23 cellular contexts compared by ENCODE assay signal in the genomic region with DNA sequence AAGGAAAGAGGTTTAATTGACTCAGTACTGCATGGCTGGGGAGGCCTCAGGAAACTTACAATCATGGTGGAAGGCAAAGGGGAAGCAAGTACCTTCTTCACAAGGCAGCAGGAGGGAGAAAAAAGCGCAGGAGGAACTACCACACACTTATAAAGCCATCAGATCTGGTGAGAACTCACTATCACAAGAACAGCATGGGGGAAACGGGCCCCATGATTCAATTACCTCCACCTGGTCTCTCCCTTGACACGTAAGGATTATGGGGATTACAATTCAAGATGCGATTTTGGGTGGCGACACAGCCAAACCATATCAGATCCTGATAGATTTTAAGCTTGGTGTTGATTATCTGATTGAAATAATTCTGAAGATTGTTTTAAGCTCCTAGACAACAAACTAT.
"Had no signal": no experiment of that assay in that cellular context is flagged by ENCODE, and none has a peak within 500 bp of the region (broad histone marks: within the 10 kb centered on the region; RNA-seq: fewer than 3 reads in every experiment).

No MANE protein-coding gene starts in this region.

- H3K4me3 ChIP-seq: lower lobe of right lung, pancreas, psoas muscle, suprapubic skin, tibial nerve had no signal

- H3K4me1 Mint-ChIP-seq: activated CD4-positive, alpha-beta T cell treated with anti-CD3 and anti-CD28 coated beads, Interleukin-2, amount 10 ng/mL, durations not matched to agents 7 days and 5 days; activated T-helper 17 cell treated with anti-CD3 and anti-CD28 coated beads, Interleukin-2, amount 50 U/mL, for 72 hours; stimulated activated effector memory CD8-positive, alpha-beta T cell treated with anti-CD3 and anti-CD28 coated beads, Interleukin-12 subunit alpha, Interleukin-12 subunit beta, amount 100 ng/mL, for 72 hours; stimulated activated naive CD8-positive, alpha-beta T cell treated with anti-CD3 and anti-CD28 coated beads, Interleukin-15, amount 100 ng/mL, for 72 hours had no signal

- H3K27me3 Mint-ChIP-seq: activated CD4-positive, alpha-beta T cell treated with anti-CD3 and anti-CD28 coated beads, Interleukin-2, amount 10 ng/mL, durations not matched to agents 7 days and 5 days; activated T-helper 17 cell treated with anti-CD3 and anti-CD28 coated beads, Interleukin-2, amount 50 U/mL, for 72 hours; stimulated activated naive CD8-positive, alpha-beta T cell treated with anti-CD3 and anti-CD28 coated beads, Interleukin-15, amount 100 ng/mL, for 72 hours had no signal

- H3K27ac Mint-ChIP-seq: activated CD4-positive, alpha-beta T cell treated with anti-CD3 and anti-CD28 coated beads, Interleukin-2, amount 10 ng/mL, durations not matched to agents 7 days and 5 days; activated CD8-positive, alpha-beta T cell treated with anti-CD3 and anti-CD28 coated beads, Interleukin-2, amount 10 ng/mL, durations not matched to agents 7 days and 5 days; activated naive CD4-positive, alpha-beta T cell treated with anti-CD3 and anti-CD28 coated beads, Interleukin-2, amount 50 U/mL, for 72 hours; activated T-helper 17 cell treated with anti-CD3 and anti-CD28 coated beads, Interleukin-2, amount 50 U/mL, for 72 hours; naive thymus-derived CD4-positive, alpha-beta T cell; stimulated activated effector memory CD8-positive, alpha-beta T cell treated with anti-CD3 and anti-CD28 coated beads, Interleukin-12 subunit alpha, Interleukin-12 subunit beta, amount 100 ng/mL, for 72 hours; stimulated activated naive CD8-positive, alpha-beta T cell treated with anti-CD3 and anti-CD28 coated beads, Interleukin-15, amount 100 ng/mL, for 72 hours had no signal

- H3K9me3 Mint-ChIP-seq: activated CD4-positive, alpha-beta T cell treated with anti-CD3 and anti-CD28 coated beads, Interleukin-2, amount 10 ng/mL, durations not matched to agents 7 days and 5 days; activated naive CD4-positive, alpha-beta T cell treated with anti-CD3 and anti-CD28 coated beads, Interleukin-2, amount 50 U/mL, for 72 hours; activated T-helper 17 cell treated with anti-CD3 and anti-CD28 coated beads, Interleukin-2, amount 50 U/mL, for 72 hours; naive thymus-derived CD4-positive, alpha-beta T cell; stimulated activated effector memory CD8-positive, alpha-beta T cell treated with anti-CD3 and anti-CD28 coated beads, Interleukin-12 subunit alpha, Interleukin-12 subunit beta, amount 100 ng/mL, for 72 hours; stimulated activated naive CD8-positive, alpha-beta T cell treated with anti-CD3 and anti-CD28 coated beads, Interleukin-15, amount 100 ng/mL, for 72 hours had no signal

- H3K27ac ChIP-seq: lower lobe of right lung, neutrophil, pancreas, psoas muscle, suprapubic skin, tibial nerve, VCaP had no signal

- FAIRE-seq: keratinocyte, pancreas had no signal

- DNase-seq: activated CD4-positive, alpha-beta T cell treated with anti-CD3 and anti-CD28 coated beads, Interleukin-2, amount 10 ng/mL, durations not matched to agents 7 days and 5 days; activated CD4-positive, CD25-positive, alpha-beta regulatory T cell treated with anti-CD3 and anti-CD28 coated beads, Interleukin-2, amount 50 U/mL, for 72 hours; activated CD8-positive, alpha-beta T cell treated with anti-CD3 and anti-CD28 coated beads, Interleukin-2, amount 10 ng/mL, durations not matched to agents 7 days and 5 days; aorta; cortex of kidney; erythroblast; foreskin fibroblast; lower lobe of right lung; naive thymus-derived CD4-positive, alpha-beta T cell; pancreas; psoas muscle; right cardiac atrium; stimulated activated CD4-positive, alpha-beta T cell treated with anti-CD3 and anti-CD28 coated beads, Interleukin-2, amount 100 ng/mL, for 24 hours; stimulated activated naive CD8-positive, alpha-beta T cell treated with anti-CD3 and anti-CD28 coated beads, Interleukin-15, amount 100 ng/mL, for 72 hours; T-helper 2 cell had no signal

- H3K4me3 Mint-ChIP-seq: activated CD4-positive, alpha-beta T cell treated with anti-CD3 and anti-CD28 coated beads, Interleukin-2, amount 10 ng/mL, durations not matched to agents 7 days and 5 days; activated CD8-positive, alpha-beta T cell treated with anti-CD3 and anti-CD28 coated beads, Interleukin-2, amount 10 ng/mL, durations not matched to agents 7 days and 5 days; activated T-helper 17 cell treated with anti-CD3 and anti-CD28 coated beads, Interleukin-2, amount 50 U/mL, for 72 hours; naive thymus-derived CD4-positive, alpha-beta T cell; stimulated activated effector memory CD8-positive, alpha-beta T cell treated with anti-CD3 and anti-CD28 coated beads, Interleukin-12 subunit alpha, Interleukin-12 subunit beta, amount 100 ng/mL, for 72 hours; stimulated activated naive CD8-positive, alpha-beta T cell treated with anti-CD3 and anti-CD28 coated beads, Interleukin-15, amount 100 ng/mL, for 72 hours had no signal

- H3K9me3 ChIP-seq: lower lobe of right lung, neutrophil, pancreas, psoas muscle, suprapubic skin, tibial nerve had no signal

- H3K36me3 Mint-ChIP-seq: activated naive CD4-positive, alpha-beta T cell treated with anti-CD3 and anti-CD28 coated beads, Interleukin-2, amount 50 U/mL, for 72 hours; naive thymus-derived CD4-positive, alpha-beta T cell; stimulated activated effector memory CD8-positive, alpha-beta T cell treated with anti-CD3 and anti-CD28 coated beads, Interleukin-12 subunit alpha, Interleukin-12 subunit beta, amount 100 ng/mL, for 72 hours had no signal

- ATAC-seq: activated CD8-positive, alpha-beta T cell treated with anti-CD3 and anti-CD28 coated beads, Interleukin-2, amount 10 ng/mL, durations not matched to agents 7 days and 5 days; activated naive CD4-positive, alpha-beta T cell treated with anti-CD3 and anti-CD28 coated beads, Interleukin-2, amount 50 U/mL, for 72 hours; activated T-helper 17 cell treated with anti-CD3 and anti-CD28 coated beads, Interleukin-2, amount 50 U/mL, for 72 hours; lower lobe of right lung; naive thymus-derived CD4-positive, alpha-beta T cell; pancreas; psoas muscle; right cardiac atrium; stimulated activated effector memory CD8-positive, alpha-beta T cell treated with anti-CD3 and anti-CD28 coated beads, Interleukin-12 subunit alpha, Interleukin-12 subunit beta, amount 100 ng/mL, for 72 hours; stimulated activated naive CD8-positive, alpha-beta T cell treated with anti-CD3 and anti-CD28 coated beads, Interleukin-15, amount 100 ng/mL, for 72 hours had no signal

- H3K27me3 ChIP-seq: pancreas, suprapubic skin, tibial nerve had no signal

- H3K36me3 ChIP-seq: lower lobe of right lung, neutrophil, pancreas, suprapubic skin, tibial nerve had no signal

- H3K4me1 ChIP-seq: lower lobe of right lung, pancreas had no signal
